In the genomic region with DNA sequence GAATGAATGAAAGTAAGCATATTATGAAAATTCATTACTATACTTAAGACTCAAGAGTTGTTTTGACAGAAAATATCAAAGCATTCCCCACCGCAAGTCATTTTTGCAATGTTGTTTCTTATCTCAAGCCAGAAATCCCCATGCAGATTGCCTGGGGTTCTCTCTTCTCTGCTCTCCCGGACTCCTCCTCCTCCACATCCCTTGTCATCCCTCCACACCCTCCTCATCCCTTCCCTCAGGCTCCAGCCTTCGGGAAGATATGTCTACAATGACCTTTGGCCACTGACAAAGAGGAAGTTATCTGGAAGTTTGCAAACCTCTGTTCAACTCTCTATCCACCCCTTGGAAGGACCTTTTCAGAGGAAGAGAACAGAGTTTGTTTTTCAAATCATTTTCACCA, we compare ENCODE assay signal across 18 cellular contexts. TPM values are rescaled to one million over a fixed set of nuclear protein-coding genes. Genes with fewer than 3 reads are reported as not detected.
DNase-seq lines count a peak whose midpoint lies in the region; ATAC-seq, FAIRE-seq and TF ChIP-seq lines count a peak whose summit lies in the region.
"Had no signal": no experiment of that assay in that cellular context is flagged by ENCODE, and none has a peak within 500 bp of the region (broad histone marks: within the 10 kb centered on the region; RNA-seq: fewer than 3 reads in every experiment).

No MANE protein-coding gene starts in this region.

- no peaks in the 10 kb centered on the region for H3K36me3 ChIP-seq in colonic mucosa
- H3K36me3 ChIP-seq in sigmoid colon: no peaks in the 10 kb centered on the region
- H3K36me3 ChIP-seq: BLaER1 treated with 17β-estradiol and CSF1 and Interleukin-3, amounts not matched to agents 10 nM and 100 nM had no signal

- POLR2A ChIA-PET in A549 (lab: Yijun Ruan, JAX): no interaction called here

- H3K4me3 ChIP-seq in A549 (no peak overlapping the region), colonic mucosa (no peak overlapping the region), sigmoid colon (no peak overlapping the region)
- H3K4me3 ChIP-seq: BLaER1 treated with 17β-estradiol and CSF1 and Interleukin-3, amounts not matched to agents 10 nM and 100 nM; GM12878 had no signal

- CTCF ChIA-PET in A549 (lab: Yijun Ruan, JAX): interaction anchor here (0.7 kb wide), 1 partner anchor 613 kb away, joined by 4 read pairs; no protein-coding TSS in a partner anchor

- H3K4me1 ChIP-seq in A549 (peaks cover 6% of the 10 kb centered on the region; the same call in 1 of the 3 replicates), colonic mucosa (no peaks in the 10 kb centered on the region), sigmoid colon (no peaks in the 10 kb centered on the region)

- no peak for FAIRE-seq in A549 (lab: Jason Lieb, UNC)
- FAIRE-seq: GM12878, GM18507, HepG2, HTR-8/SVneo had no signal

- TF ChIP-seq CTCF in A549 (IDR thresholded peaks at IDR 0.05) (no peak), colonic mucosa (IDR thresholded peaks at IDR 0.05) (no peak), sigmoid colon (IDR thresholded peaks at IDR 0.05) (no peak)

- WGBS in A549 (ENCODE audit: missing lambda C conversion rate): 34% methylated on average over 3 of the region's 3 CpGs
- 29 to 48% methylated on average over 3 of the region's 3 CpGs for WGBS in sigmoid colon, 2 donors

- ATAC-seq in A549: peak in 1 of 2 experiments; percentile 51; a peak in 2 of 6 replicates
- ATAC-seq: GM12878, HCT116, HepG2 had no signal

- TF ChIP-seq RAD21 in A549 (conservative IDR thresholded peaks at IDR 0.05 in 1 of 2, IDR thresholded peaks at IDR 0.05 in 1 of 2): no peak

- H3K27me3 ChIP-seq in colonic mucosa (no peaks in the 10 kb centered on the region), sigmoid colon (no peaks in the 10 kb centered on the region)
- H3K27me3 ChIP-seq: BLaER1 treated with 17β-estradiol and CSF1 and Interleukin-3, amounts not matched to agents 10 nM and 100 nM had no signal

- DNase-seq in A549 (ENCODE audit: low read depth in 1 of 2, low spot score in 1 of 2) (no peak), colonic mucosa (peak; percentile 52), mesenteric fat pad (ENCODE audit: low spot score) (peak; percentile 14), sigmoid colon (peak; percentile 2), NCI-H2107 treated with DMSO at 0.1 percent for 48 hours (lab: John Stamatoyannopoulos, UW; ENCODE audit: unreplicated experiment) (no peak), SKM-1 (lab: John Stamatoyannopoulos, UW; ENCODE audit: unreplicated experiment) (no peak), NCI-H1417 (lab: John Stamatoyannopoulos, UW) (no peak), cortex of kidney (lab: John Stamatoyannopoulos, UW) (no peak)
- DNase-seq: ACHN; CD4-positive, CD25-positive, alpha-beta regulatory T cell; DMS79 had no signal

- peak overlapping the region; percentile 27; the same call in 2 of the 3 replicates for H3K4me2 ChIP-seq in A549
- H3K4me2 ChIP-seq: BLaER1 treated with 17β-estradiol and CSF1 and Interleukin-3, amounts not matched to agents 10 nM and 100 nM had no signal

- no peak overlapping the region for H3K27ac ChIP-seq in A549
- peak overlapping the region; percentile 39 for H3K27ac ChIP-seq in colonic mucosa
- H3K27ac ChIP-seq in sigmoid colon: no peak overlapping the region
- H3K27ac ChIP-seq: 22Rv1; BLaER1 treated with 17β-estradiol and CSF1 and Interleukin-3, amounts not matched to agents 10 nM and 100 nM had no signal

- H3K9me3 ChIP-seq in A549 (no peaks in the 10 kb centered on the region), colonic mucosa (no peaks in the 10 kb centered on the region), sigmoid colon (no peaks in the 10 kb centered on the region)
- H3K9me3 ChIP-seq: BLaER1 treated with 17β-estradiol and CSF1 and Interleukin-3, amounts not matched to agents 10 nM and 100 nM had no signal

- TF ChIP-seq EP300 in A549 (IDR thresholded peaks at IDR 0.05): no peak
- TF ChIP-seq EP300 in sigmoid colon (IDR thresholded peaks at IDR 0.05): no peak

- no peak for TF ChIP-seq POLR2A in A549 (IDR thresholded peaks at IDR 0.05; ENCODE audit: low read length)
- TF ChIP-seq POLR2A in sigmoid colon (IDR thresholded peaks at IDR 0.05): no peak

- intact Hi-C loops in colonic mucosa (cut with DNase I): no loop called here
- intact Hi-C loops in sigmoid colon (cut with DNase I): no loop called here

- no peak overlapping the region for H3K9ac ChIP-seq in colonic mucosa (ENCODE audit: low read depth in 2 of 2, low read length in 2 of 2)
- H3K9ac ChIP-seq: BLaER1 treated with 17β-estradiol and CSF1 and Interleukin-3, amounts not matched to agents 10 nM and 100 nM had no signal

TF ChIP-seq in A549, 52 proteins besides CTCF, POLR2A, EP300 and RAD21:
- TF ChIP-seq, protein P1, sequence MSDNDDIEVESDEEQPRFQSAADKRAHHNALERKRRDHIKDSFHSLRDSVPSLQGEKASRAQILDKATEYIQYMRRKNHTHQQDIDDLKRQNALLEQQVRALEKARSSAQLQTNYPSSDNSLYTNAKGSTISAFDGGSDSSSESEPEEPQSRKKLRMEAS (IDR thresholded peaks at IDR 0.05): no peak
- TF ChIP-seq, protein P2, sequence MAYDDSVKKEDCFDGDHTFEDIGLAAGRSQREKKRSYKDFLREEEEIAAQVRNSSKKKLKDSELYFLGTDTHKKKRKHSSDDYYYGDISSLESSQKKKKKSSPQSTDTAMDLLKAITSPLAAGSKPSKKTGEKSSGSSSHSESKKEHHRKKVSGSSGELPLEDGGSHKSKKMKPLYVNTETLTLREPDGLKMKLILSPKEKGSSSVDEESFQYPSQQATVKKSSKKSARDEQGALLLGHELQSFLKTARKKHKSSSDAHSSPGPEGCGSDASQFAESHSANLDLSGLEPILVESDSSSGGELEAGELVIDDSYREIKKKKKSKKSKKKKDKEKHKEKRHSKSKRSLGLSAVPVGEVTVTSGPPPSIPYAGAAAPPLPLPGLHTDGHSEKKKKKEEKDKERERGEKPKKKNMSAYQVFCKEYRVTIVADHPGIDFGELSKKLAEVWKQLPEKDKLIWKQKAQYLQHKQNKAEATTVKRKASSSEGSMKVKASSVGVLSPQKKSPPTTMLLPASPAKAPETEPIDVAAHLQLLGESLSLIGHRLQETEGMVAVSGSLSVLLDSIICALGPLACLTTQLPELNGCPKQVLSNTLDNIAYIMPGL (CRISPR knock-in tag; IDR thresholded peaks at IDR 0.05; ENCODE audit: borderline replicate concordance): no peak
- no peak for TF ChIP-seq CHD4 (IDR thresholded peaks at IDR 0.05; ENCODE audit: borderline replicate concordance)
TF ChIP-seq in A549: peak in this region for 0.

RNA-seq across cellular contexts. Expression of a gene that starts 11.9 kb away (rescaled TPM):
- 3.1 and 4.3 TPM in 2 replicates for polyA plus RNA-seq in A549 (2011; rRNA removed)
- polyA plus RNA-seq in A549 (2012; cell fraction: cytosol; rRNA removed): 1.0 and 1.1 TPM in 2 replicates
- polyA plus RNA-seq in A549 (2012; cell fraction: nucleus; rRNA removed): 2.3 and 3.5 TPM in 2 replicates
- 1.1 to 1.3 TPM (median 1.1 TPM) in 3 replicates for polyA plus RNA-seq in A549 (2017; fragmentation: RNase III; extraction: RNeasy Plus Mini Kit Qiagen cat#74134 plus additional on column Dnase treatment)
- polyA minus RNA-seq in A549 (2011; rRNA and poly(A)+ RNA removed): 8.6 and 11.6 TPM in 2 replicates
- 100 to 1,000 TPM in 1 of 2 donors, 10 to 100 TPM in 1; 54.2 to 103 TPM for total RNA-seq in colonic mucosa
- 3.1 TPM for total RNA-seq in mesenteric fat pad
- under 1 TPM; 0.14 to 0.55 (median 0.43) TPM for total RNA-seq in sigmoid colon
- polyA plus RNA-seq in sigmoid colon: 10 to 100 TPM in 2 of 3 donors, 1 to 10 TPM in 1; 7.2 to 35.5 (median 29.1) TPM
- total RNA-seq: HepG2 had no signal
- polyA plus RNA-seq: CD4-positive, CD25-positive, alpha-beta regulatory T cell had no signal

Comparison
In these comparisons a context has a peak if more than half of its experiments do, and no peak if none do; other contexts are left out.
1. DNase-seq: peak in colonic mucosa (single experiment), mesenteric fat pad (single experiment) and sigmoid colon (single experiment); none in A549 (0 of 2), NCI-H2107 treated with DMSO at 0.1 percent for 48 hours (single experiment), SKM-1 (single experiment), NCI-H1417 (0 of 3) and cortex of kidney (single experiment).
2. RNA of a gene that starts 11.9 kb away (total RNA-seq): 54.2 to 103 TPM in colonic mucosa; 3.1 TPM in mesenteric fat pad (single experiment) and 0.14 to 0.55 TPM in sigmoid colon; every median in the first group is over 10 times any median in the second.